ENCODE assay signal across 12 cellular contexts in the genomic region with DNA sequence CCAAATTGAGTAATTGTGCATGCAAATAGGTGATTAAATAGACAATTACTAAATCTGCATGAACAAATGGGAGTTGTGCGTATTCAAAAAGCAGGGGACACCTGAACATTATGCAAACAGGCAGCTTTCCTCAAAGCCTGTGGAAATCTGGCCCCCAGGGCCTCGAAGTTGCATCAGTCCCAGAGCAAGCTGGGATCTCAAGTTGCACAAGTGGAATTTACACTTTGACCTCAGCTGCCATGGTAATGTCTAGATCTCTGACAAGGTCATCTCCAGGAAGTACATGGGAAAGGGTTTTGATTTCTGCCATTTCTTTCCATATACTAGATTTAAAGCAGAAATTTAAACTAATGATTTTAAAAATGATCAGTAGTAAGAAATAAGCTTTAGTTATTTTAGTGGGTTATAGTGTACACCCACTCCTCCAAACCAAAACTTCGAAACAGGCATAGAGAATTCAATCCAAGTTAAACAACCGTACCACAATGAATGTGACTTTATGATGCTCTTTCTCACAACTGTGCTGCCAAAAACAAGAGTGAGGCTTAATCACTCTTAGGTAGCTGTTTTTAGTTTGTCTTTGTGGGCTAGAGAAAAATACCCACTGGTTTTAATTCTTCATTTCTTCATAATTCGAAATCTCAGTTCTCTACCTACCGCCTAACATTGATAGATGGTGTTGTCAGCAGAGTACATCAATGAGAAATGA.
DNase-seq lines count a peak whose midpoint lies in the region; ATAC-seq, FAIRE-seq and TF ChIP-seq lines count a peak whose summit lies in the region.
"Had no signal": no experiment of that assay in that cellular context is flagged by ENCODE, and none has a peak within 500 bp of the region (broad histone marks: within the 10 kb centered on the region; RNA-seq: fewer than 3 reads in every experiment).

No MANE protein-coding gene starts in this region.

- no peak for FAIRE-seq in HTR-8/SVneo (lab: Jason Lieb, UNC)

- DNase-seq in HTR-8/SVneo (ENCODE audit: insufficient read length, low spot score) (peak; percentile 29), adipocyte (ENCODE audit: low read depth) (peak; percentile 82), foreskin fibroblast (peak; percentile 35 to 58), sciatic nerve (ENCODE audit: low spot score) (peak; percentile 66)
- DNase-seq: amniotic stem cell; CD8-positive, alpha-beta T cell; NCI-H1105 treated with DMSO at 0.1 percent for 48 hours; NCI-H748 treated with DMSO at 0.1 percent for 48 hours; substantia nigra had no signal

- no peak for TF ChIP-seq CTCF in foreskin fibroblast (IDR thresholded peaks at IDR 0.05; ENCODE audit: low read depth, low read length)

- intact Hi-C loops in sciatic nerve (cut with DNase I) = no loop called here

- H3K4me1 ChIP-seq in adipocyte (ENCODE audit: control insufficient read depth, insufficient read depth, low read length) = peaks cover 11% of the 10 kb centered on the region

- no peak overlapping the region for H3K9ac ChIP-seq in adipocyte (ENCODE audit: low read length)

- H3K9me3 ChIP-seq in adipocyte (ENCODE audit: control insufficient read depth, low read length) = peaks cover 6% of the 10 kb centered on the region

- no peaks in the 10 kb centered on the region for H3K27me3 ChIP-seq in adipocyte (replicated peaks; ENCODE audit: control insufficient read depth, insufficient read depth, low read length)

- H3K4me3 ChIP-seq in adipocyte (ENCODE audit: low read length) (no peak overlapping the region), foreskin fibroblast (ENCODE audit: low read depth in 1 of 2, low read length in 2 of 2) (no peak overlapping the region)

- H3K36me3 ChIP-seq in adipocyte (ENCODE audit: control insufficient read depth, insufficient read depth, low read length, severe bottlenecking) = no peaks in the 10 kb centered on the region

- ATAC-seq in sciatic nerve (peak; percentile 93), HG03442 (IDR thresholded peaks at IDR 0.05; ENCODE audit: unreplicated experiment) (no peak), GM19328 (IDR thresholded peaks at IDR 0.05; ENCODE audit: unreplicated experiment) (no peak), GM18868 (IDR thresholded peaks at IDR 0.05; ENCODE audit: unreplicated experiment) (no peak)
- ATAC-seq: CD8-positive, alpha-beta T cell had no signal

Comparison
In these comparisons a context has a peak if more than half of its experiments do, and no peak if none do; other contexts are left out.
1. DNase-seq: peak in every context shown above with its lines; median percentile 82 in adipocyte; 66 in sciatic nerve; 46 in foreskin fibroblast; 29 in HTR-8/SVneo.